ENCODE assay signal across 9 cellular contexts in the genomic region with DNA sequence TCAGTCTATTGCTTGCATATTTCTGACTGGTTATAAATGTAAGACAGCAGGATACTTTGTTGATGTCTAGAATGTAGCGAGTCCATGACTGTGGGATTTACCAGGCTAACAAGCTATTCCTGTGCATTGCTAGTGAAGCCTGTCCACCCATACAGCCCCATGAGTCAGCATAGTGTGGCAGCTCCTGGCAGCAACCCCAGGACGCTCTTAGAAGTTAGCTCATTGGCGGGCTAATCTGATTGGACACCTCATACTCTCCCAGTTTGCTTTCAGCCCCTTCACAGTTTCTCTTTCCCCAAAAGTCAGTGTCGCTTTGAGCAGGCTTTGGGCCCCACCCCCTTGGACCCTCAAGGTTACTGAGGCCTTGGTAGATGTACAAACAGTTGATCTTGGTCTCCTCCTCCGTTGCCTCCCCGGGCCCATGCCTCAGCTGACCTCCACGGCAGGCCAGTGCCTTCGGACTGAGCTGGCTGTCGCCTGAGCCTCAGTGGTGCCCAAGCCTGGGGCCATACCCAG. TPM values are rescaled to one million over a fixed set of nuclear protein-coding genes. Genes with fewer than 3 reads are reported as not detected.
DNase-seq lines count a peak whose midpoint lies in the region; ATAC-seq and TF ChIP-seq lines count a peak whose summit lies in the region.
"Had no signal": no experiment of that assay in that cellular context is flagged by ENCODE, and none has a peak within 500 bp of the region (broad histone marks: within the 10 kb centered on the region; RNA-seq: fewer than 3 reads in every experiment).

No MANE protein-coding gene starts in this region.

- H3K27ac ChIP-seq in gastroesophageal sphincter (peak overlapping the region; percentile 66 to 85 (median 83)), stomach smooth muscle (ENCODE audit: low read length) (peak overlapping the region; percentile 88)
- H3K27ac ChIP-seq: C4-2B had no signal

- WGBS in gastroesophageal sphincter (ENCODE audit: low coverage in 1 of 2), 2 donors = 37 to 60% methylated on average over 2 to 4 of the region's 9 CpGs

- peaks cover 0 to 50% (median 0%) of the 10 kb centered on the region in 3 donors for H3K4me1 ChIP-seq in gastroesophageal sphincter
- peaks cover 47% of the 10 kb centered on the region for H3K4me1 ChIP-seq in stomach smooth muscle (ENCODE audit: control insufficient read depth, insufficient read depth, low read length)

- DNase-seq in activated CD4-positive, alpha-beta memory T cell treated with anti-CD3 and anti-CD28 coated beads, Interleukin-2, amount 10 ng/mL, durations not matched to agents 7 days and 5 days = no peak
- no peak for DNase-seq in activated CD4-positive, alpha-beta memory T cell treated with anti-CD3 and anti-CD28 coated beads for 36 hours
- no peak for DNase-seq in activated CD8-positive, alpha-beta T cell treated with anti-CD3 and anti-CD28 coated beads, Interleukin-2, amount 10 ng/mL, durations not matched to agents 7 days and 5 days
- DNase-seq in HuH-7.5 (ENCODE audit: low spot score) (no peak), NCI-H510A treated with DMSO at 0.1 percent for 48 hours (lab: John Stamatoyannopoulos, UW) (no peak)
- DNase-seq in activated CD4-positive, CD25-positive, alpha-beta regulatory T cell (lab: John Stamatoyannopoulos, UW) = no peak

- H3K4me1 Mint-ChIP-seq in activated CD4-positive, alpha-beta memory T cell treated with anti-CD3 and anti-CD28 coated beads, Interleukin-2, amount 10 ng/mL, durations not matched to agents 7 days and 5 days = peaks cover 55% of the 10 kb centered on the region
- no peaks in the 10 kb centered on the region for H3K4me1 Mint-ChIP-seq in activated CD4-positive, alpha-beta memory T cell treated with anti-CD3 and anti-CD28 coated beads for 36 hours (ENCODE audit: low read depth)
- H3K4me1 Mint-ChIP-seq in activated CD8-positive, alpha-beta T cell treated with anti-CD3 and anti-CD28 coated beads, Interleukin-2, amount 10 ng/mL, durations not matched to agents 7 days and 5 days (ENCODE audit: low read depth) = peaks cover 78% of the 10 kb centered on the region

- H3K27me3 Mint-ChIP-seq in activated CD4-positive, alpha-beta memory T cell treated with anti-CD3 and anti-CD28 coated beads, Interleukin-2, amount 10 ng/mL, durations not matched to agents 7 days and 5 days = no peaks in the 10 kb centered on the region
- H3K27me3 Mint-ChIP-seq in activated CD4-positive, alpha-beta memory T cell treated with anti-CD3 and anti-CD28 coated beads for 36 hours = no peaks in the 10 kb centered on the region
- no peaks in the 10 kb centered on the region for H3K27me3 Mint-ChIP-seq in activated CD8-positive, alpha-beta T cell treated with anti-CD3 and anti-CD28 coated beads, Interleukin-2, amount 10 ng/mL, durations not matched to agents 7 days and 5 days (ENCODE audit: low read depth)

- no peak for TF ChIP-seq CTCF in gastroesophageal sphincter (IDR thresholded peaks at IDR 0.05)

- peak overlapping the region; percentile 78 for H3K27ac Mint-ChIP-seq in activated CD4-positive, alpha-beta memory T cell treated with anti-CD3 and anti-CD28 coated beads, Interleukin-2, amount 10 ng/mL, durations not matched to agents 7 days and 5 days
- no peak overlapping the region for H3K27ac Mint-ChIP-seq in activated CD4-positive, alpha-beta memory T cell treated with anti-CD3 and anti-CD28 coated beads for 36 hours
- H3K27ac Mint-ChIP-seq in activated CD8-positive, alpha-beta T cell treated with anti-CD3 and anti-CD28 coated beads, Interleukin-2, amount 10 ng/mL, durations not matched to agents 7 days and 5 days = peak overlapping the region; percentile 71

- H3K4me3 ChIP-seq in gastroesophageal sphincter (no peak overlapping the region), stomach smooth muscle (ENCODE audit: low read length in 2 of 2) (peak overlapping the region in 1 of 2 donors; percentile 47)

- CTCF ChIA-PET in activated CD4-positive, alpha-beta memory T cell treated with anti-CD3 and anti-CD28 coated beads, Interleukin-2, amount 10 ng/mL, durations not matched to agents 7 days and 5 days (lab: Charles Lee) = interaction anchor here (0.9 to 2.4 kb wide), 3 partner anchors 8 to 277 kb away, joined by 3 to 12 read pairs (median 3); no protein-coding TSS in a partner anchor
- CTCF ChIA-PET in activated CD4-positive, alpha-beta memory T cell treated with anti-CD3 and anti-CD28 coated beads for 36 hours (lab: Charles Lee) = interaction anchor here (0.8 to 6.2 kb wide), 4 partner anchors 10 to 148 kb away, joined by 3 to 48 read pairs (median 6); no protein-coding TSS in a partner anchor
- CTCF ChIA-PET in activated CD8-positive, alpha-beta T cell treated with anti-CD3 and anti-CD28 coated beads, Interleukin-2, amount 10 ng/mL, durations not matched to agents 7 days and 5 days (lab: Charles Lee) = interaction anchor here (1.0 to 5.5 kb wide), 10 partner anchors 9 to 148 kb away, joined by 3 to 43 read pairs (median 4); no protein-coding TSS in a partner anchor

- H3K9ac ChIP-seq in stomach smooth muscle (ENCODE audit: low read length in 2 of 2) = peak overlapping the region in 1 of 2 donors; percentile 42

- no peak for TF ChIP-seq POLR2A in gastroesophageal sphincter (IDR thresholded peaks at IDR 0.05)

- no peaks in the 10 kb centered on the region for H3K9me3 ChIP-seq in gastroesophageal sphincter
- H3K9me3 ChIP-seq in stomach smooth muscle (ENCODE audit: control insufficient read depth in 2 of 2, low read length in 2 of 2) = no peaks in the 10 kb centered on the region

- TF ChIP-seq EP300 in gastroesophageal sphincter (IDR thresholded peaks at IDR 0.05) = no peak

- no peak for ATAC-seq in activated CD8-positive, alpha-beta T cell treated with anti-CD3 and anti-CD28 coated beads, Interleukin-2, amount 10 ng/mL, durations not matched to agents 7 days and 5 days
- ATAC-seq in gastroesophageal sphincter = peak; percentile 72

- intact Hi-C loops in activated CD4-positive, alpha-beta memory T cell treated with anti-CD3 and anti-CD28 coated beads for 36 hours (cut with micrococcal nuclease) = no loop called here

- H3K27me3 ChIP-seq in gastroesophageal sphincter = no peaks in the 10 kb centered on the region
- H3K27me3 ChIP-seq in stomach smooth muscle (ENCODE audit: control insufficient read depth in 1 of 2, insufficient read depth in 2 of 2, low read length in 2 of 2) = no peaks in the 10 kb centered on the region

- H3K36me3 ChIP-seq in gastroesophageal sphincter (peaks cover 0 to 69% of the 10 kb centered on the region in 2 donors), stomach smooth muscle (ENCODE audit: control insufficient read depth in 2 of 2, insufficient read depth in 2 of 2, low read length in 2 of 2) (peaks cover 22 to 32% of the 10 kb centered on the region in 2 donors)

- H3K9me3 Mint-ChIP-seq in activated CD4-positive, alpha-beta memory T cell treated with anti-CD3 and anti-CD28 coated beads, Interleukin-2, amount 10 ng/mL, durations not matched to agents 7 days and 5 days = no peaks in the 10 kb centered on the region
- H3K9me3 Mint-ChIP-seq in activated CD4-positive, alpha-beta memory T cell treated with anti-CD3 and anti-CD28 coated beads for 36 hours = no peaks in the 10 kb centered on the region
- H3K9me3 Mint-ChIP-seq in activated CD8-positive, alpha-beta T cell treated with anti-CD3 and anti-CD28 coated beads, Interleukin-2, amount 10 ng/mL, durations not matched to agents 7 days and 5 days (ENCODE audit: insufficient read depth) = no peaks in the 10 kb centered on the region

- peaks cover 81% of the 10 kb centered on the region for H3K36me3 Mint-ChIP-seq in activated CD4-positive, alpha-beta memory T cell treated with anti-CD3 and anti-CD28 coated beads, Interleukin-2, amount 10 ng/mL, durations not matched to agents 7 days and 5 days (ENCODE audit: low read depth)
- peaks cover 18% of the 10 kb centered on the region for H3K36me3 Mint-ChIP-seq in activated CD4-positive, alpha-beta memory T cell treated with anti-CD3 and anti-CD28 coated beads for 36 hours
- peaks cover 79% of the 10 kb centered on the region for H3K36me3 Mint-ChIP-seq in activated CD8-positive, alpha-beta T cell treated with anti-CD3 and anti-CD28 coated beads, Interleukin-2, amount 10 ng/mL, durations not matched to agents 7 days and 5 days (ENCODE audit: low read depth)

- POLR2A ChIA-PET in activated CD4-positive, alpha-beta memory T cell treated with anti-CD3 and anti-CD28 coated beads, Interleukin-2, amount 10 ng/mL, durations not matched to agents 7 days and 5 days (lab: Charles Lee) = interaction anchor here (1.4 kb wide), 1 partner anchor 11 kb away, joined by 5 read pairs; no protein-coding TSS in a partner anchor
- POLR2A ChIA-PET in activated CD4-positive, alpha-beta memory T cell treated with anti-CD3 and anti-CD28 coated beads for 36 hours (lab: Charles Lee) = interaction anchor here (1.1 kb wide), 1 partner anchor 114 kb away, joined by 3 read pairs; no protein-coding TSS in a partner anchor
- POLR2A ChIA-PET in activated CD8-positive, alpha-beta T cell treated with anti-CD3 and anti-CD28 coated beads, Interleukin-2, amount 10 ng/mL, durations not matched to agents 7 days and 5 days (lab: Charles Lee) = no interaction called here

- H3K4me3 Mint-ChIP-seq in activated CD4-positive, alpha-beta memory T cell treated with anti-CD3 and anti-CD28 coated beads, Interleukin-2, amount 10 ng/mL, durations not matched to agents 7 days and 5 days = no peak overlapping the region
- H3K4me3 Mint-ChIP-seq in activated CD4-positive, alpha-beta memory T cell treated with anti-CD3 and anti-CD28 coated beads for 36 hours = no peak overlapping the region
- H3K4me3 Mint-ChIP-seq in activated CD8-positive, alpha-beta T cell treated with anti-CD3 and anti-CD28 coated beads, Interleukin-2, amount 10 ng/mL, durations not matched to agents 7 days and 5 days = peak overlapping the region; percentile 35

RNA-seq across cellular contexts. Expression of a gene that starts 48.0 kb away (rescaled TPM):
- total RNA-seq in activated CD4-positive, alpha-beta memory T cell treated with anti-CD3 and anti-CD28 coated beads, Interleukin-2, amount 10 ng/mL, durations not matched to agents 7 days and 5 days = 10 to 100 TPM; 26.3 TPM
- total RNA-seq in activated CD4-positive, alpha-beta memory T cell treated with anti-CD3 and anti-CD28 coated beads for 36 hours = 10 to 100 TPM; 26.7 to 28.5 TPM
- total RNA-seq in activated CD8-positive, alpha-beta T cell treated with anti-CD3 and anti-CD28 coated beads, Interleukin-2, amount 10 ng/mL, durations not matched to agents 7 days and 5 days = 10 to 100 TPM; 18.8 to 21.8 TPM
- 10 to 100 TPM; 35.1 to 64.9 (median 42.3) TPM for total RNA-seq in gastroesophageal sphincter

RNA-seq across cellular contexts. Expression of a gene that starts 48.1 kb away (rescaled TPM):
- 10 to 100 TPM; 32.7 to 32.8 TPM for total RNA-seq in activated CD4-positive, alpha-beta memory T cell treated with anti-CD3 and anti-CD28 coated beads, Interleukin-2, amount 10 ng/mL, durations not matched to agents 7 days and 5 days
- total RNA-seq in activated CD4-positive, alpha-beta memory T cell treated with anti-CD3 and anti-CD28 coated beads for 36 hours = 10 to 100 TPM; 33.4 to 36.2 TPM
- 10 to 100 TPM; 25.5 to 26.1 TPM for total RNA-seq in activated CD8-positive, alpha-beta T cell treated with anti-CD3 and anti-CD28 coated beads, Interleukin-2, amount 10 ng/mL, durations not matched to agents 7 days and 5 days
- 10 to 100 TPM; 40.3 to 55.7 (median 46.0) TPM for total RNA-seq in gastroesophageal sphincter
